Comparison of ENCODE assay signal across 8 cellular contexts in the genomic region with DNA sequence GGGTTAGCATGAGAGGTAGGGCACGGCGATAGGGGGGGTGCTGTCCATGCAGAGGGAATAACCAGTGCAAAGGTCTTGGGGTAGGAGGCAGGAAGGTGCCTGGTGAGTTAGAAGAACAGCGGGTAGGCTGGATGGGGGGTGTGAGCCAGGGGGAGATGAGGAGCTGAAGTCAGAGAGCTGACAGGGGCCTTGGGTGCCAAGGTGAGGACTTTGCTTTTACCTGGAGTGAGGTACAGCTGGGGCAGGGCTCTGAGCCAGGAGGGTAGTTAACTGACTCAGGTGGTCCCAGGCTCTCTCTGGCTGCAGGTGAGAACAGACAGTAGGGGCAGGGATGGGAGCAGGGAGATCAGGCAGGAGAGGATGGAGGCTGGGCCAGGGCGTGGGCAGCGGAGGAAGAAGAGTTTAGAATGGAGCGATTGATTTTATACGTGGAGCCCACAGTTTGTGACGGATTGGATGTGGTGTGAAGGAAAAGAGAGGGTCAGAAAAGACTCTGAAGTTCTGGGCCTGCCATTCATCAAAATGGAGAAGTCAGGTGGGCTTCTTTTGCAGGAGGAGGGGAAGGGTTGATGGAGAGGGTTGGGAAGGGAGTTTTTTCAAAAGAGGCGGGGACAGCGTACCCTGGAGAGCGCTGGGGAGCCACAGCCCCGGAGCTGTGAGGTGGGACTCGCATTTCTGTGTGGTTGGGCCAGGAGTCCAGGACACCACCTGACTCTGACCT. TPM values are rescaled to one million over a fixed set of nuclear protein-coding genes. Genes with fewer than 3 reads are reported as not detected.
DNase-seq lines count a peak whose midpoint lies in the region; ATAC-seq and TF ChIP-seq lines count a peak whose summit lies in the region.

No MANE protein-coding gene starts in this region.

- no peaks in the 10 kb centered on the region for H3K9me3 ChIP-seq in testis

- WGBS in testis, 2 donors = 33 to 39% methylated on average over 13 of the region's 13 CpGs

- no peaks in the 10 kb centered on the region for H3K36me3 ChIP-seq in testis (ENCODE audit: low read depth, missing control alignments)

- peak; percentile 94 for DNase-seq in NCI-H2227 (lab: John Stamatoyannopoulos, UW; ENCODE audit: unreplicated experiment)
- no peak for DNase-seq in NCI-H2227 treated with DMSO at 0.1 percent for 48 hours (lab: John Stamatoyannopoulos, UW)
- no peak for DNase-seq in astrocyte of the spinal cord (ENCODE audit: low read depth, low spot score)
- DNase-seq in testis = no peak
- no peak for DNase-seq in NK-92 (lab: John Stamatoyannopoulos, UW; ENCODE audit: unreplicated experiment)
- no peak for DNase-seq in NOMO-1 (lab: John Stamatoyannopoulos, UW; ENCODE audit: unreplicated experiment in 2 of 2)

- H3K27ac ChIP-seq in layer of hippocampus (ENCODE audit: low read depth, low read length) (peak overlapping the region; percentile 95), testis (peak overlapping the region; percentile 100)

- H3K4me3 ChIP-seq in astrocyte of the spinal cord (ENCODE audit: low read depth, low read length) = peak overlapping the region; percentile 75
- peak overlapping the region; percentile 86 to 90 for H3K4me3 ChIP-seq in testis

- intact Hi-C loops in testis (cut with DNase I; ENCODE audit: low total_unique reads) = no loop called here

- in situ Hi-C loops in astrocyte of the spinal cord (cut with HindIII; ENCODE audit: low sequenced_read_pairs) = no loop called here

- H3K27me3 ChIP-seq in layer of hippocampus (ENCODE audit: control insufficient read depth, insufficient read depth, low read length) (no peaks in the 10 kb centered on the region), testis (no peaks in the 10 kb centered on the region)

- H3K4me1 ChIP-seq in testis = peaks cover 56% of the 10 kb centered on the region

- TF ChIP-seq CTCF in astrocyte of the spinal cord (IDR thresholded peaks at IDR 0.05; ENCODE audit: low read depth, low read length) (no peak), testis (IDR thresholded peaks at IDR 0.05) (no peak)

- no peak for TF ChIP-seq POLR2A in testis (IDR thresholded peaks at IDR 0.05)

- no peak for ATAC-seq in HG02970 (IDR thresholded peaks at IDR 0.05; ENCODE audit: low FRiP score, unreplicated experiment)

RNA-seq across cellular contexts. Expression of a gene that starts 1.2 kb away (rescaled TPM):
- total RNA-seq in testis = 10 to 100 TPM; 92.4 to 99.3 TPM
- polyA plus RNA-seq in testis (ENCODE audit: insufficient read depth, low read depth, low replicate concordance) = 62.8 TPM

RNA-seq across cellular contexts. Expression of a gene that starts 31.3 kb away (rescaled TPM):
- total RNA-seq in testis = 1 to 10 TPM; 3.5 to 6.6 TPM
- polyA plus RNA-seq in testis (ENCODE audit: insufficient read depth, low read depth, low replicate concordance) = 7.5 TPM

RNA-seq across cellular contexts. Expression of a gene that starts 34.9 kb away (rescaled TPM):
- total RNA-seq in testis = 1 to 10 TPM; 5.4 to 6.6 TPM
- 2.3 TPM for polyA plus RNA-seq in testis (ENCODE audit: insufficient read depth, low read depth, low replicate concordance)

RNA-seq across cellular contexts. Expression of a gene that starts 42.6 kb away (rescaled TPM):
- total RNA-seq in testis = 1 to 10 TPM in 1 of 2 donors, under 1 TPM in 1; 0.79 to 1.7 TPM
- 8.2 TPM for polyA plus RNA-seq in testis (ENCODE audit: insufficient read depth, low read depth, low replicate concordance)
